In the genomic region with DNA sequence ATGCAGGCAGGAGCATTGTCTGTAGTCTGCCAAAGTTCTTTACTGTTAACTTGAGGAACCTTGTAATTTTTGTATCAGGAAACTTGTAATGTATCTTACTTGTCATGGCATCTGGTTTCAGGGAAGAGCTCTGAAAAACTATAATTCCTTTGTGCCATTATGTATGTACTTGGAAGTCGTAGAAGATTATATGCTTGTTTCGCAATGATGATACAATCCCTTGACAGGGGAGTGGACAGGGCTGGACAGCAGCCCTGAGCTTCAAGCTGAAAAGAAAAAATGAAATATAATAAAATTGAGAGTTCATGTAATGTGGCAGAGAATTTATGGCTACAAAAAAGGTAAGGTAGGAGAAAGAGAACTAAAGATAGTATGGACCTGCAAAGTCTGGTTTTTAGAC, we compare ENCODE assay signal across 3 cellular contexts.
TF ChIP-seq lines count a peak whose summit lies in the region.

No MANE protein-coding gene starts in this region.

TF ChIP-seq in HEK293, 187 proteins besides CTCF, POLR2A, EP300 and RAD21:
- TF ChIP-seq, protein P1, sequence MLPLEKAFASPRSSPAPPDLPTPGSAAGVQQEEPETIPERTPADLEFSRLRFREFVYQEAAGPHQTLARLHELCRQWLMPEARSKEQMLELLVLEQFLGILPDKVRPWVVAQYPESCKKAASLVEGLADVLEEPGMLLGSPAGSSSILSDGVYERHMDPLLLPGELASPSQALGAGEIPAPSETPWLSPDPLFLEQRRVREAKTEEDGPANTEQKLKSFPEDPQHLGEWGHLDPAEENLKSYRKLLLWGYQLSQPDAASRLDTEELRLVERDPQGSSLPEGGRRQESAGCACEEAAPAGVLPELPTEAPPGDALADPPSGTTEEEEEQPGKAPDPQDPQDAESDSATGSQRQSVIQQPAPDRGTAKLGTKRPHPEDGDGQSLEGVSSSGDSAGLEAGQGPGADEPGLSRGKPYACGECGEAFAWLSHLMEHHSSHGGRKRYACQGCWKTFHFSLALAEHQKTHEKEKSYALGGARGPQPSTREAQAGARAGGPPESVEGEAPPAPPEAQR (tag by site-specific recombination; IDR thresholded peaks at IDR 0.05) = no peak
- TF ChIP-seq, protein P2, sequence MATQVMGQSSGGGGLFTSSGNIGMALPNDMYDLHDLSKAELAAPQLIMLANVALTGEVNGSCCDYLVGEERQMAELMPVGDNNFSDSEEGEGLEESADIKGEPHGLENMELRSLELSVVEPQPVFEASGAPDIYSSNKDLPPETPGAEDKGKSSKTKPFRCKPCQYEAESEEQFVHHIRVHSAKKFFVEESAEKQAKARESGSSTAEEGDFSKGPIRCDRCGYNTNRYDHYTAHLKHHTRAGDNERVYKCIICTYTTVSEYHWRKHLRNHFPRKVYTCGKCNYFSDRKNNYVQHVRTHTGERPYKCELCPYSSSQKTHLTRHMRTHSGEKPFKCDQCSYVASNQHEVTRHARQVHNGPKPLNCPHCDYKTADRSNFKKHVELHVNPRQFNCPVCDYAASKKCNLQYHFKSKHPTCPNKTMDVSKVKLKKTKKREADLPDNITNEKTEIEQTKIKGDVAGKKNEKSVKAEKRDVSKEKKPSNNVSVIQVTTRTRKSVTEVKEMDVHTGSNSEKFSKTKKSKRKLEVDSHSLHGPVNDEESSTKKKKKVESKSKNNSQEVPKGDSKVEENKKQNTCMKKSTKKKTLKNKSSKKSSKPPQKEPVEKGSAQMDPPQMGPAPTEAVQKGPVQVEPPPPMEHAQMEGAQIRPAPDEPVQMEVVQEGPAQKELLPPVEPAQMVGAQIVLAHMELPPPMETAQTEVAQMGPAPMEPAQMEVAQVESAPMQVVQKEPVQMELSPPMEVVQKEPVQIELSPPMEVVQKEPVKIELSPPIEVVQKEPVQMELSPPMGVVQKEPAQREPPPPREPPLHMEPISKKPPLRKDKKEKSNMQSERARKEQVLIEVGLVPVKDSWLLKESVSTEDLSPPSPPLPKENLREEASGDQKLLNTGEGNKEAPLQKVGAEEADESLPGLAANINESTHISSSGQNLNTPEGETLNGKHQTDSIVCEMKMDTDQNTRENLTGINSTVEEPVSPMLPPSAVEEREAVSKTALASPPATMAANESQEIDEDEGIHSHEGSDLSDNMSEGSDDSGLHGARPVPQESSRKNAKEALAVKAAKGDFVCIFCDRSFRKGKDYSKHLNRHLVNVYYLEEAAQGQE (tag by site-specific recombination; IDR thresholded peaks at IDR 0.05) = peak; percentile 45; the same call in 1 of the 2 replicates
- TF ChIP-seq, protein P3, sequence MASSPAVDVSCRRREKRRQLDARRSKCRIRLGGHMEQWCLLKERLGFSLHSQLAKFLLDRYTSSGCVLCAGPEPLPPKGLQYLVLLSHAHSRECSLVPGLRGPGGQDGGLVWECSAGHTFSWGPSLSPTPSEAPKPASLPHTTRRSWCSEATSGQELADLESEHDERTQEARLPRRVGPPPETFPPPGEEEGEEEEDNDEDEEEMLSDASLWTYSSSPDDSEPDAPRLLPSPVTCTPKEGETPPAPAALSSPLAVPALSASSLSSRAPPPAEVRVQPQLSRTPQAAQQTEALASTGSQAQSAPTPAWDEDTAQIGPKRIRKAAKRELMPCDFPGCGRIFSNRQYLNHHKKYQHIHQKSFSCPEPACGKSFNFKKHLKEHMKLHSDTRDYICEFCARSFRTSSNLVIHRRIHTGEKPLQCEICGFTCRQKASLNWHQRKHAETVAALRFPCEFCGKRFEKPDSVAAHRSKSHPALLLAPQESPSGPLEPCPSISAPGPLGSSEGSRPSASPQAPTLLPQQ (tag by site-specific recombination; IDR thresholded peaks at IDR 0.05) = no peak
TF ChIP-seq in HEK293: peak in this region for 1.

TF ChIP-seq in Ishikawa, 13 proteins besides CTCF, POLR2A, EP300 and RAD21:
- TF ChIP-seq CEBPB (IDR thresholded peaks at IDR 0.05) (0 out of 2 replicates have a peak, but pooled peaks have one; percentile 8), YY1 (IDR thresholded peaks at IDR 0.05; ENCODE audit: low read depth) (no peak)
- TF ChIP-seq, protein P2 (IDR thresholded peaks at IDR 0.05; ENCODE audit: low read depth) = 0 out of 2 replicates have a peak, but pooled peaks have one; percentile 19

TF ChIP-seq in K562, 482 proteins besides CTCF, POLR2A, EP300 and RAD21:
- peak; percentile 65 for TF ChIP-seq CEBPB (tag; IDR thresholded peaks at IDR 0.05)
- no peak for TF ChIP-seq HMG20A (CRISPR knock-in tag; conservative IDR thresholded peaks at IDR 0.05)
- TF ChIP-seq EP400 (IDR thresholded peaks at IDR 0.05) = no peak
- TF ChIP-seq ZNF311 (CRISPR knock-in tag; IDR thresholded peaks at IDR 0.05) = no peak
TF ChIP-seq in K562: peak in this region for 1.
